ENCODE assay signal across 17 cellular contexts in the genomic region with DNA sequence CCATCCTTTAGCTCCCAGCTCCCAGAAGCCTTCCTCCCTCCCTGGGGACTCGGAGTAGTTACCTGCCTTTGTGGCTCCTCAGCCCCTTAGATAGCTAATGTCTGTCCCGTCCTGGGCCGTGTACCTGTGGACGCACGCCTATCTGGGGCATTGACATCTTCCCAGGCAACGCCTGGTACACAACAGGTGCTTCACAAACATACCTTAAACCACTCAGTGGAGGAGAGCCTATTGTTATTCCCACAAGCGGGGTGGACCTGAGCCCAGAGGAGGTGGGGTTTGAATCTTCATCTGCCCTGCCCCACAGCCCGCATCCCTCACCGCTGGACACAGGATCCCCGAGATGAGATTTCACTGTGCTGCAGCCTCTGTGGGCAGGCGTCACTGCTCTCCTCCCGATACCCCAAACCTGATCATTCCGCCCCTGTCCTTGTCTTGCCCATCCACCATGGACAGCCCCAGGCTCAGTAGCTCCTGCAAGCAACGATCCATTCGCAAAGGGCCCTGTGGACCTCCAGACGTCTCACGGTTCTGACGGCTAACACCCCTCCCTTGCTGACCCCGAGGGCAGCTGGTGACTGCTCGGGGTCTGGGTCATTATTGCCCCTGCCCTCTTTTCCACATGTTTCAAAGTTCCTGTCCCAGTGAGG.
A peak's percentile ranks its signal among the peaks of the same experiment; 100 is the strongest.
DNase-seq lines count a peak whose midpoint lies in the region; ATAC-seq, FAIRE-seq and TF ChIP-seq lines count a peak whose summit lies in the region.
"Had no signal": no experiment of that assay in that cellular context is flagged by ENCODE, and none has a peak within 500 bp of the region (broad histone marks: within the 10 kb centered on the region; RNA-seq: fewer than 3 reads in every experiment).

No MANE protein-coding gene starts in this region.

- peaks cover 2% of the 10 kb centered on the region for H3K4me1 ChIP-seq in NT2/D1 (ENCODE audit: insufficient read depth, insufficient read length)
- H3K4me1 ChIP-seq in lower lobe of right lung, result no peaks in the 10 kb centered on the region
- H3K4me1 ChIP-seq: A549, Caco-2, HAP-1, Peyer's patch had no signal

- intact Hi-C loops in Right ventricle myocardium superior (cut with DNase I), result no loop called here
- intact Hi-C loops in Right ventricle myocardium inferior (cut with DNase I), result no loop called here
- intact Hi-C loops in lower lobe of right lung (cut with DNase I), result no loop called here

- no peaks in the 10 kb centered on the region for H3K27me3 ChIP-seq in NT2/D1 (ENCODE audit: insufficient read depth, insufficient read length)
- H3K27me3 ChIP-seq in lower lobe of right lung (ENCODE audit: low read depth), result peaks cover 20% of the 10 kb centered on the region
- H3K27me3 ChIP-seq: Peyer's patch had no signal

- peak overlapping the region; percentile 32 for H3K9ac ChIP-seq in NT2/D1 (ENCODE audit: insufficient read length, low read depth)

- TF ChIP-seq CTCF in lower lobe of right lung (IDR thresholded peaks at IDR 0.05), result no peak

- H3K36me3 ChIP-seq in NT2/D1 (ENCODE audit: insufficient read depth, insufficient read length, low read length), result no peaks in the 10 kb centered on the region
- no peaks in the 10 kb centered on the region for H3K36me3 ChIP-seq in lower lobe of right lung
- H3K36me3 ChIP-seq: HAP-1, Peyer's patch had no signal

- ATAC-seq in Right ventricle myocardium superior (ENCODE audit: poor library complexity) (no peak), Right ventricle myocardium inferior (no peak), lower lobe of right lung (no peak)
- ATAC-seq: A549, K562 had no signal

- H3K4me3 ChIP-seq in NT2/D1 (ENCODE audit: insufficient read length, low read depth) (no peak overlapping the region), lower lobe of right lung (no peak overlapping the region)
- H3K4me3 ChIP-seq: A549, HAP-1, K562, Peyer's patch had no signal

- H3K27ac ChIP-seq in lower lobe of right lung, result no peak overlapping the region
- H3K27ac ChIP-seq: A549, C4-2B, Peyer's patch had no signal

- peak; percentile 69 for FAIRE-seq in urothelium cell line (lab: Jason Lieb, UNC)
- FAIRE-seq: A549, K562 had no signal

- DNase-seq in Right ventricle myocardium superior (peak; percentile 4), Right ventricle myocardium inferior (ENCODE audit: missing footprints) (no peak), NT2/D1 (ENCODE audit: low read depth, low spot score) (no peak), lower lobe of right lung (peak; percentile 15), urothelium cell line (ENCODE audit: low spot score) (no peak), NCI-H69 (lab: John Stamatoyannopoulos, UW) (no peak), globus pallidus (ENCODE audit: low spot score) (no peak)
- no peak for DNase-seq in activated effector memory CD4-positive, alpha-beta T cell treated with anti-CD3 and anti-CD28 coated beads, Interleukin-2, amount 50 U/mL, for 16 hours
- DNase-seq: Caco-2, DMS53, NCI-H1436 treated with DMSO at 0.1 percent for 48 hours, NCI-H2107 had no signal

- H3K9me3 ChIP-seq in NT2/D1 (ENCODE audit: insufficient read depth, low read length) (no peaks in the 10 kb centered on the region), lower lobe of right lung (no peaks in the 10 kb centered on the region)
- H3K9me3 ChIP-seq: A549, Caco-2, HAP-1, Peyer's patch had no signal

Comparison
In these comparisons a context has a peak if more than half of its experiments do, and no peak if none do; other contexts are left out.
1. DNase-seq: peak in Right ventricle myocardium superior (single experiment) and lower lobe of right lung (single experiment); none in Right ventricle myocardium inferior (single experiment), NT2/D1 (single experiment), urothelium cell line (single experiment), activated effector memory CD4-positive, alpha-beta T cell treated with anti-CD3 and anti-CD28 coated beads, Interleukin-2, amount 50 U/mL, for 16 hours (single experiment), NCI-H69 (single experiment) and globus pallidus (single experiment).